8 cellular contexts compared by ENCODE assay signal in the genomic region with DNA sequence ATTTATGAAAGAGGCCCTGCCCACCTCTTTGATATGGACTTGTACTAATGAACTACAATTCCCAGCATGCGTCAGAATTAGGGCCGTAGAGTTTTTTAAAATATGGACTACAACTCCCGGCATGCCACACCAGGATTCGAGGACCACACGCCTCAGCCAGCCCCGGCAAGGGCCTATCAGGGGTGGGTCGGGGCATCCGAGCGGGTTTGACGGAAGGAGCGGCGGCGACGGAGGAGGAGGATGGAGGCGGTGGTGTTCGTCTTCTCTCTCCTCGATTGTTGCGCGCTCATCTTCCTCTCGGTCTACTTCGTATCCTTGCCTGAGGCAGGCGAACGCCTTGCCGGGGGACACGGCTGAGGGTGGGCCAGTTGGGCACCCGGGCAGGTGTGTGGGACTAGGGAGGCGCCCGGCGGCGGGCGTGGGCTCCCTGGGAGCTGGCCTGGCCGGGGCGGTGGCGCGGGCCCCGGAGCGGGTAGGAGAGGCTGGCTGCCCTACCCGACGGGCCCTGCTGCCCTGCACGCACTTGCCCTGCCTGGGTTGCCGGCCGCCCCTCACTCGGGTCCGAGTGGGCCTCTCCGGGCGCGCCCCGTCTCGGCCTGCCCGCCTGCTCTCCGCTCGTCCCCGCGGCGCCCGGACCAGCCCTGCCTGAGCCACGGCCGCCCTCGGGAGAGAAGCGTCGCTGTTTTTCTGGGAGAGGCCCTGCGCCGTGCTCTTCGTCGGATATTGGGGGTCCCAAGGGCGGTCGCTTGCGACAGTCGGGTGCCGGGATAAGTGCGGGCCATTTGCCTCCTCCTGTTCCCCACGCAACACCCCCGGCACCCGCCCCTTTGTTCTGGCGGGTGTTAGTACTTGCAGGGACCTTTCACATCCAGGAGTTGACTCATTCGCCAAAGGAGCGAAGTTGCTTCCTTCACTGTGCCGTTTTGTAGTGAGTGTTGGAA.
A peak's percentile ranks its signal among the peaks of the same experiment; 100 is the strongest.
DNase-seq lines count a peak whose midpoint lies in the region; ATAC-seq and FAIRE-seq lines count a peak whose summit lies in the region.

A gene (plus strand): TSS at position 195 of the 941 bp plus-strand sequence. CDS start 46 bp downstream, at position 241.

- DNase-seq in GM18507 (ENCODE audit: extremely low spot score, insufficient read length, low read depth): peak; percentile 90
- DNase-seq in NCI-H2029 treated with DMSO at 0.1 percent for 48 hours (lab: John Stamatoyannopoulos, UW): peak; percentile 72
- DNase-seq in T1000 (lab: John Stamatoyannopoulos, UW): peak; percentile 82
- DNase-seq in astrocyte of the hippocampus (ENCODE audit: low read depth, low spot score): peak; percentile 97
- peak; percentile 89 to 98 for DNase-seq in hippocampal formation (lab: John Stamatoyannopoulos, UW)
- DNase-seq in retina: peak; percentile 95
- DNase-seq in cortex of kidney (lab: John Stamatoyannopoulos, UW): no peak

- ATAC-seq in HG02981 (IDR thresholded peaks at IDR 0.05; ENCODE audit: unreplicated experiment): peak; percentile 98

- peak; percentile 95 for FAIRE-seq in GM18507 (lab: Jason Lieb, UNC)
